28 cellular contexts compared by ENCODE assay signal in genomic region chrX:3326721-3327120, GRCh38. TPM values are rescaled to one million over a fixed set of nuclear protein-coding genes. Genes with fewer than 3 reads are reported as not detected.
DNase-seq lines count a peak whose midpoint lies in the region; TF ChIP-seq lines count a peak whose summit lies in the region.
"Had no signal": no experiment of that assay in that cellular context is flagged by ENCODE, and none has a peak within 500 bp of the region (broad histone marks: within the 10 kb centered on the region; RNA-seq: fewer than 3 reads in every experiment).

No MANE protein-coding gene starts in this region.

- H3K27me3 Mint-ChIP-seq in HFFc6 (ENCODE audit: insufficient read depth), result peaks cover 8% of the 10 kb centered on the region
- H3K27me3 Mint-ChIP-seq in Caco-2 (ENCODE audit: insufficient read depth, unreplicated experiment), result no peaks in the 10 kb centered on the region
- H3K27me3 Mint-ChIP-seq: dendritic cell treated with granulocyte-macrophage colony-stimulating factor and Interleukin-4, amounts not matched to agents 40 ng/mL and 50 ng/mL, for 4 days had no signal

- peaks cover 6% of the 10 kb centered on the region; the same call in 1 of the 2 replicates for H3K36me3 Mint-ChIP-seq in HFFc6 (ENCODE audit: low read depth)
- H3K36me3 Mint-ChIP-seq in Caco-2 (ENCODE audit: insufficient read depth, unreplicated experiment), result no peaks in the 10 kb centered on the region

- H3K18ac ChIP-seq in mesenchymal stem cell (ENCODE audit: low read depth in 1 of 2, low read length in 2 of 2), result no peak overlapping the region

- POLR2A ChIA-PET in BJ (lab: Charles Lee) (no interaction called here), Caco-2 (lab: Charles Lee) (no interaction called here)

- CTCF ChIA-PET in BJ (lab: Yijun Ruan, JAX) (no interaction called here), Caco-2 (lab: Charles Lee) (no interaction called here)

- H4K91ac ChIP-seq in mesenchymal stem cell (ENCODE audit: low read length), result no peak overlapping the region

- TF ChIP-seq POLR2A in esophagus muscularis mucosa (IDR thresholded peaks at IDR 0.05; ENCODE audit: low read depth), result no peak

- no peak overlapping the region for H4K8ac ChIP-seq in mesenchymal stem cell (ENCODE audit: low read length)

- no peak overlapping the region for H3K4me3 ChIP-seq in BJ (ENCODE audit: low read depth, low read length)
- peak overlapping the region in 1 of 2 experiments; percentile 18 for H3K4me3 ChIP-seq in mesenchymal stem cell (ENCODE audit: insufficient read depth in 1 of 2, low read depth in 1 of 2, low read length in 2 of 2)
- H3K4me3 ChIP-seq in Caco-2 (ENCODE audit: low read depth, low read length), result no peak overlapping the region
- no peak overlapping the region for H3K4me3 ChIP-seq in esophagus muscularis mucosa
- H3K4me3 ChIP-seq: cardiac muscle cell, left ventricle myocardium inferior, pancreas, Peyer's patch, SK-N-MC, stomach, transverse colon had no signal

- no peak overlapping the region for H3K27ac Mint-ChIP-seq in HFFc6
- H3K27ac Mint-ChIP-seq in Caco-2 (ENCODE audit: unreplicated experiment), result no peak overlapping the region
- H3K27ac Mint-ChIP-seq: dendritic cell treated with granulocyte-macrophage colony-stimulating factor and Interleukin-4, amounts not matched to agents 40 ng/mL and 50 ng/mL, for 4 days; nephron had no signal

- H2BK12ac ChIP-seq in mesenchymal stem cell (ENCODE audit: low read length in 2 of 2), result no peak overlapping the region

- H2BK15ac ChIP-seq in mesenchymal stem cell (ENCODE audit: low read depth, poor library complexity, severe bottlenecking), result no peak overlapping the region

- H3K27ac ChIP-seq in mesenchymal stem cell (ENCODE audit: low read length, poor library complexity, severe bottlenecking) (no peak overlapping the region), esophagus muscularis mucosa (replicated peaks in 1 of 4) (no peak overlapping the region)
- H3K27ac ChIP-seq: cardiac muscle cell, foreskin keratinocyte, KMS-11, left ventricle myocardium inferior, pancreas, Peyer's patch, SK-N-MC, stomach, transverse colon, WERI-Rb-1 had no signal

- peaks cover 4% of the 10 kb centered on the region for H3K9me3 ChIP-seq in mesenchymal stem cell (ENCODE audit: control insufficient read depth, low read length)
- no peaks in the 10 kb centered on the region for H3K9me3 ChIP-seq in Caco-2
- H3K9me3 ChIP-seq in esophagus muscularis mucosa, result no peaks in the 10 kb centered on the region
- H3K9me3 ChIP-seq: left ventricle myocardium inferior, pancreas, Peyer's patch, stomach, transverse colon had no signal

- H3K36me3 ChIP-seq in BJ (ENCODE audit: control insufficient read depth, insufficient read depth, low read length), result peaks cover 6% of the 10 kb centered on the region
- peaks cover 5 to 9% of the 10 kb centered on the region in 2 experiments for H3K36me3 ChIP-seq in mesenchymal stem cell (ENCODE audit: control insufficient read depth in 1 of 2, insufficient read depth in 2 of 2, low read depth in 1 of 2, low read length in 2 of 2)
- H3K36me3 ChIP-seq in Caco-2 (ENCODE audit: control insufficient read depth, insufficient read depth, low read length), result no peaks in the 10 kb centered on the region
- no peaks in the 10 kb centered on the region for H3K36me3 ChIP-seq in esophagus muscularis mucosa
- H3K36me3 ChIP-seq: cardiac muscle cell, left ventricle myocardium inferior, pancreas, Peyer's patch, stomach, transverse colon, WERI-Rb-1 had no signal

- no peak overlapping the region for H2BK5ac ChIP-seq in mesenchymal stem cell (ENCODE audit: low read depth, low read length, poor library complexity, severe bottlenecking)

- no peak overlapping the region for H3K4me2 ChIP-seq in mesenchymal stem cell (ENCODE audit: low read length, poor library complexity, severe bottlenecking)
- H3K4me2 ChIP-seq: KMS-11 had no signal

- no peaks in the 10 kb centered on the region for H3K79me1 ChIP-seq in mesenchymal stem cell (replicated peaks; ENCODE audit: low read length, poor library complexity, severe bottlenecking)

- H3K9me3 Mint-ChIP-seq in HFFc6, result no peaks in the 10 kb centered on the region
- H3K9me3 Mint-ChIP-seq in Caco-2 (ENCODE audit: unreplicated experiment), result no peaks in the 10 kb centered on the region
- H3K9me3 Mint-ChIP-seq: dendritic cell treated with granulocyte-macrophage colony-stimulating factor and Interleukin-4, amounts not matched to agents 40 ng/mL and 50 ng/mL, for 4 days had no signal

- no peak overlapping the region for H3K14ac ChIP-seq in mesenchymal stem cell (ENCODE audit: low read length in 2 of 2)

- H3K23ac ChIP-seq in mesenchymal stem cell (ENCODE audit: low read length in 2 of 2), result no peak overlapping the region

- no peak overlapping the region for H3K9ac ChIP-seq in mesenchymal stem cell (ENCODE audit: low read length)
- H3K9ac ChIP-seq: KMS-11 had no signal

- no peak for TF ChIP-seq CTCF in BJ (IDR thresholded peaks at IDR 0.05; ENCODE audit: insufficient read depth, low read depth, low read length)
- no peak for TF ChIP-seq CTCF in HFFc6 (IDR thresholded peaks at IDR 0.05)
- no peak for TF ChIP-seq CTCF in Caco-2 (IDR thresholded peaks at IDR 0.05; ENCODE audit: insufficient read depth in 1 of 2, low read depth in 1 of 2, low read length in 1 of 2, severe bottlenecking in 1 of 2, unreplicated experiment in 1 of 2)
- TF ChIP-seq CTCF in esophagus muscularis mucosa (IDR thresholded peaks at IDR 0.05), result no peak

- peak; percentile 77 for DNase-seq in BJ (ENCODE audit: low read depth)
- DNase-seq in HFFc6, result peak; percentile 21
- peak; percentile 10 for DNase-seq in amniotic stem cell (lab: John Stamatoyannopoulos, UW)
- peak; percentile 31 for DNase-seq in mesenchymal stem cell
- DNase-seq in stimulated activated CD4-positive, alpha-beta T cell treated with anti-CD3 and anti-CD28 coated beads, Interleukin-4, amount 100 ng/mL, for 24 hours, result no peak
- DNase-seq in Caco-2, result no peak
- no peak for DNase-seq in esophagus muscularis mucosa (ENCODE audit: extremely low spot score)
- no peak for DNase-seq in NCI-H2196 treated with DMSO at 0.1 percent for 48 hours (lab: John Stamatoyannopoulos, UW; ENCODE audit: unreplicated experiment)
- DNase-seq: activated gamma-delta T cell, C1 segment of cervical spinal cord, Calu3, foreskin keratinocyte, left ventricle myocardium inferior, NCI-H1930, NCI-H345, pancreas, Peyer's patch, right cardiac atrium, stomach, transverse colon, WERI-Rb-1 had no signal

- no peak overlapping the region for H2BK120ac ChIP-seq in mesenchymal stem cell (ENCODE audit: low read depth, low read length)

- H3K4me3 Mint-ChIP-seq in HFFc6 (no peak overlapping the region), Caco-2 (ENCODE audit: unreplicated experiment) (no peak overlapping the region)
- H3K4me3 Mint-ChIP-seq: dendritic cell treated with granulocyte-macrophage colony-stimulating factor and Interleukin-4, amounts not matched to agents 40 ng/mL and 50 ng/mL, for 4 days; nephron had no signal

- BruUV-seq in Caco-2 (replicated peaks; lab: Mats Ljungman, UMichigan), result no TSS peak

- intact Hi-C loops in Caco-2 (cut with micrococcal nuclease; ENCODE audit: unreplicated experiment), result no loop called here
- intact Hi-C loops in esophagus muscularis mucosa (cut with DNase I), result no loop called here

- 47% methylated on average over 6 of the region's 6 CpGs for whole genome bisulfite sequencing in mesenchymal stem cell
- WGBS in esophagus muscularis mucosa, result 36% methylated on average over 6 of the region's 6 CpGs

- H3K4me1 Mint-ChIP-seq in HFFc6 (ENCODE audit: low read depth) (no peaks in the 10 kb centered on the region), Caco-2 (ENCODE audit: low read depth, unreplicated experiment) (no peaks in the 10 kb centered on the region)
- H3K4me1 Mint-ChIP-seq: nephron had no signal

- TF ChIP-seq EP300 in esophagus muscularis mucosa (IDR thresholded peaks at IDR 0.05), result no peak

- H2AK5ac ChIP-seq in mesenchymal stem cell (ENCODE audit: low read length, severe bottlenecking), result no peak overlapping the region

- H3K4ac ChIP-seq in mesenchymal stem cell (ENCODE audit: low read depth in 1 of 2, low read length in 2 of 2), result no peak overlapping the region

- H2AFZ ChIP-seq in mesenchymal stem cell (ENCODE audit: low read depth, low read length), result no peak overlapping the region

- H3K4me1 ChIP-seq in mesenchymal stem cell (ENCODE audit: control insufficient read depth, insufficient read depth, low read depth, low read length) (no peaks in the 10 kb centered on the region), Caco-2 (no peaks in the 10 kb centered on the region), esophagus muscularis mucosa (no peaks in the 10 kb centered on the region)
- H3K4me1 ChIP-seq: foreskin keratinocyte, left ventricle myocardium inferior, pancreas, Peyer's patch, stomach, transverse colon had no signal

- H3K27me3 ChIP-seq in BJ (ENCODE audit: control insufficient read depth, insufficient read depth, low read length) (no peaks in the 10 kb centered on the region), mesenchymal stem cell (ENCODE audit: control insufficient read depth in 1 of 2, insufficient read depth in 1 of 2, low read length in 2 of 2) (peaks cover 0 to 2% of the 10 kb centered on the region in 2 experiments), Caco-2 (replicated peaks; ENCODE audit: control insufficient read depth, insufficient read depth, low read length) (no peaks in the 10 kb centered on the region), esophagus muscularis mucosa (no peaks in the 10 kb centered on the region)
- H3K27me3 ChIP-seq: foreskin keratinocyte, pancreas, Peyer's patch, stomach, transverse colon had no signal

RNA-seq across cellular contexts. Expression of gene MXRA5, which starts 19.7 kb away (rescaled TPM):
- 35.1 and 36.5 TPM in 2 replicates for polyA plus RNA-seq in BJ (2011; rRNA removed)
- polyA minus RNA-seq in BJ (2011; rRNA and poly(A)+ RNA removed), result 22.3 and 35.3 TPM in 2 replicates
- total RNA-seq in HFFc6 (2021; fragmentation: NEBNext Ultra II Directional; extraction: Animal tissue kit (Norgen Biotek cat#: 25700)), result 10 to 100 TPM in 3 of 6 experiments, 1 to 10 TPM in 3; 6.6 to 13.1 (median 10.0) TPM
- 66.6 TPM for polyA plus RNA-seq in mesenchymal stem cell (2013, experiment 1 of 2)
- polyA plus RNA-seq in mesenchymal stem cell (2013, experiment 2 of 2), result 61.4 TPM
- total RNA-seq in Caco-2 (2022) (not detected in 2 replicates), esophagus muscularis mucosa (1 to 10 TPM; 1.3 to 3.9 (median 3.2) TPM)
- total RNA-seq: mononuclear cell; T-helper 2 cell treated with Interferon-gamma antibody and Interleukin-4, amounts not matched to agents 100 ng/mL and 5 ng/mL, for 36 hours had no signal

Comparison
In these comparisons a context has a peak if more than half of its experiments do, and no peak if none do; other contexts are left out.
1. DNase-seq: peak in BJ (single experiment), HFFc6 (single experiment), amniotic stem cell (single experiment) and mesenchymal stem cell (single experiment); none in stimulated activated CD4-positive, alpha-beta T cell treated with anti-CD3 and anti-CD28 coated beads, Interleukin-4, amount 100 ng/mL, for 24 hours (single experiment), Caco-2 (0 of 2), esophagus muscularis mucosa (single experiment) and NCI-H2196 treated with DMSO at 0.1 percent for 48 hours (single experiment).